ENCODE assay signal across 1 cellular context in the genomic region with DNA sequence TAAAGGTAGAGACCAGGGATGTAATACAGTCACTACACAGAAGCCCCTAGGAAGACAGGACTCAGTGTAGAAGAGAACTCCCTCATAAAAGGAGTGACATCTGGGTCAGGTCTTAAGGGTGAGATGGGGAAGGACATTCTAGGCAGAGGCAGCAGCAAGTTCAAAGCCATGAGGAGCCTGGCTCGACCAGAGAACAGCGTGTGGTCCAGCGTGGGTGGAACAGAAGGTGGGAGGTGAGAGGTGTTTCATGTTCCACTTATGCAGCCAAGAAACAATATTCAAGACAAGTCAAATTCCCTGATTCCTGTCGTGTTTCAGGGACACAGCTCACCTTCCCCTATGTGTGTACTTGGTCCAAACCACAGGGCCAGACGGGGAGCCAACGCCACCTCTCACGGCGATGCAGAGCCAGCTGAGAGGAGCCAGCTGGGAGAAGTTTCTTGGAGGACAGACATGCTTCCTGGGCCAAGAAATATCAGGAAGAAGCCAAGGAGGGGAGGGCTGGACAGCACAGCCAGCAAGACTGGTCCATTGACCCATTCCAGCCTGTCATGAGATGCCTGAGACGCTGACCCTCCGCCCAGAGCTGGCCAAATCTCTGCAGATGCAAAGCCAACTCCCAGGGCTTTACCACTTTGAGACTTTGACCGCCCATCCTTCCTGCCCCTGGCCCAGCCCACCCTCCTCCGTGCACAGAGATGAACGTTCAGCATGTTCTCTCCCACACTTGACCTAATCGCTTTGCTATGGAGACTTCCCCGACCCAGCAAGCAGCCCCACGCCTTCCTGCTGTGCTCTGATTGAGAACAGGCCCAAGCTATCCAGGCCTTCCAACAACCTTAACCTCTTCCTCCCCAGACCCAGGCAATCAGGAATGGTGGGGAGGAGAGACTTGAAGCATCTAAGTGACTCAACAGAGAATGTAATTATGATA.
TF ChIP-seq lines count a peak whose summit lies in the region.

No MANE protein-coding gene starts in this region.

TF ChIP-seq in IMR-90, 13 proteins besides CTCF, POLR2A, EP300 and RAD21:
- TF ChIP-seq, protein P1, sequence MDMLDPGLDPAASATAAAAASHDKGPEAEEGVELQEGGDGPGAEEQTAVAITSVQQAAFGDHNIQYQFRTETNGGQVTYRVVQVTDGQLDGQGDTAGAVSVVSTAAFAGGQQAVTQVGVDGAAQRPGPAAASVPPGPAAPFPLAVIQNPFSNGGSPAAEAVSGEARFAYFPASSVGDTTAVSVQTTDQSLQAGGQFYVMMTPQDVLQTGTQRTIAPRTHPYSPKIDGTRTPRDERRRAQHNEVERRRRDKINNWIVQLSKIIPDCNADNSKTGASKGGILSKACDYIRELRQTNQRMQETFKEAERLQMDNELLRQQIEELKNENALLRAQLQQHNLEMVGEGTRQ (IDR thresholded peaks at IDR 0.05; ENCODE audit: low read depth, low read length) = no peak
- TF ChIP-seq FOS (IDR thresholded peaks at IDR 0.05; ENCODE audit: low read depth, low read length) (no peak), NFE2L2 (IDR thresholded peaks at IDR 0.05; ENCODE audit: low read depth, low read length) (no peak), BHLHE40 (IDR thresholded peaks at IDR 0.05; ENCODE audit: low read depth, low read length) (no peak), MAZ (IDR thresholded peaks at IDR 0.05; ENCODE audit: borderline replicate concordance, low read depth, low read length) (no peak), CHD1 (IDR thresholded peaks at IDR 0.05; ENCODE audit: low read depth, low read length) (no peak), MXI1 (IDR thresholded peaks at IDR 0.05; ENCODE audit: borderline replicate concordance, low read depth, low read length) (no peak), ELK1 (IDR thresholded peaks at IDR 0.05; ENCODE audit: borderline replicate concordance, low read depth, low read length) (no peak), RFX5 (IDR thresholded peaks at IDR 0.05; ENCODE audit: low read depth, low read length) (no peak)
